In genomic region chr13:94028234-94029145, GRCh38 we compare ENCODE assay signal across 22 cellular contexts.
DNase-seq lines count a peak whose midpoint lies in the region; ATAC-seq lines count a peak whose summit lies in the region.
"Had no signal": no experiment of that assay in that cellular context is flagged by ENCODE, and none has a peak within 500 bp of the region (broad histone marks: within the 10 kb centered on the region; RNA-seq: fewer than 3 reads in every experiment).

No MANE protein-coding gene starts in this region.

- H3K4me2 ChIP-seq in mesenchymal stem cell (ENCODE audit: low read length, poor library complexity, severe bottlenecking) = no peak overlapping the region

- no peak overlapping the region for H3K23ac ChIP-seq in mesenchymal stem cell (ENCODE audit: low read length in 2 of 2)

- H3K4me3 ChIP-seq in mesenchymal stem cell (ENCODE audit: insufficient read depth in 1 of 2, low read depth in 1 of 2, low read length in 2 of 2) = no peak overlapping the region
- H3K4me3 ChIP-seq: lung, skin epidermis had no signal

- WGBS in mesenchymal stem cell = 57% methylated on average over 2 of the region's 4 CpGs

- H4K8ac ChIP-seq in mesenchymal stem cell (ENCODE audit: low read length) = no peak overlapping the region

- peak overlapping the region; percentile 8 to 29 for H3K18ac ChIP-seq in mesenchymal stem cell (ENCODE audit: low read depth in 1 of 2, low read length in 2 of 2)

- no peak overlapping the region for H2BK5ac ChIP-seq in mesenchymal stem cell (ENCODE audit: low read depth, low read length, poor library complexity, severe bottlenecking)

- H2BK12ac ChIP-seq in mesenchymal stem cell (ENCODE audit: low read length in 2 of 2) = peak overlapping the region in 1 of 2 experiments; percentile 6

- peak overlapping the region; percentile 31 for H3K27ac ChIP-seq in caudate nucleus (ENCODE audit: low read depth, low read length)
- H3K27ac ChIP-seq in mesenchymal stem cell (ENCODE audit: low read length, poor library complexity, severe bottlenecking) = no peak overlapping the region
- H3K27ac ChIP-seq: skin epidermis had no signal

- no peak for ATAC-seq in GM18511 (IDR thresholded peaks at IDR 0.05; ENCODE audit: unreplicated experiment)
- no peak for ATAC-seq in GM18517 (IDR thresholded peaks at IDR 0.05; ENCODE audit: unreplicated experiment)
- ATAC-seq: activated naive CD8-positive, alpha-beta T cell treated with anti-CD3 and anti-CD28 coated beads, Interleukin-2, amount 50 U/mL, for 24 hours had no signal

- no peaks in the 10 kb centered on the region for H3K27me3 ChIP-seq in mesenchymal stem cell (ENCODE audit: control insufficient read depth in 1 of 2, insufficient read depth in 1 of 2, low read length in 2 of 2)

- no peak overlapping the region for H2BK120ac ChIP-seq in mesenchymal stem cell (ENCODE audit: low read depth, low read length)

- no peaks in the 10 kb centered on the region for H3K79me1 ChIP-seq in mesenchymal stem cell (replicated peaks; ENCODE audit: low read length, poor library complexity, severe bottlenecking)

- peak; percentile 24 for DNase-seq in NCI-H2227 (lab: John Stamatoyannopoulos, UW; ENCODE audit: unreplicated experiment)
- peak in 5 of 61 donors; percentile 3 to 31 (median 15) for DNase-seq in caudate nucleus (lab: John Stamatoyannopoulos, UW)
- peak; percentile 45 for DNase-seq in mesenchymal stem cell
- no peak for DNase-seq in NCI-H2029 treated with DMSO at 0.1 percent for 48 hours (lab: John Stamatoyannopoulos, UW)
- no peak for DNase-seq in NCI-H2171 treated with DMSO at 0.1 percent for 48 hours (lab: John Stamatoyannopoulos, UW)
- DNase-seq: activated CD4-positive, alpha-beta T cell treated with anti-CD3 and anti-CD28 coated beads, Interleukin-2, amount 10 ng/mL, durations not matched to agents 24 days and 14 days; activated CD8-positive, alpha-beta memory T cell treated with anti-CD3 and anti-CD28 coated beads, Interleukin-2, amount 50 U/mL, for 4 hours; activated naive CD8-positive, alpha-beta T cell treated with anti-CD3 and anti-CD28 coated beads, Interleukin-2, amount 50 U/mL, for 24 hours; dermis blood vessel endothelial cell; DMS79; foreskin fibroblast; kidney; naive B cell; NCI-H1092 treated with DMSO at 0.1 percent for 48 hours; SHP77 treated with DMSO at 0.1 percent for 48 hours; stimulated activated CD4-positive, alpha-beta T cell treated with anti-CD3 and anti-CD28 coated beads, Interleukin-4, amount 100 ng/mL, for 1 hour; T-helper 1 cell; trophoblast cell had no signal

- H4K91ac ChIP-seq in mesenchymal stem cell (ENCODE audit: low read length) = no peak overlapping the region

- H2BK15ac ChIP-seq in mesenchymal stem cell (ENCODE audit: low read depth, poor library complexity, severe bottlenecking) = no peak overlapping the region

- no peak overlapping the region for H3K4ac ChIP-seq in mesenchymal stem cell (ENCODE audit: low read depth in 1 of 2, low read length in 2 of 2)

- H2AFZ ChIP-seq in mesenchymal stem cell (ENCODE audit: low read depth, low read length) = no peak overlapping the region

- H3K36me3 ChIP-seq in mesenchymal stem cell (ENCODE audit: control insufficient read depth in 1 of 2, insufficient read depth in 2 of 2, low read depth in 1 of 2, low read length in 2 of 2) = no peaks in the 10 kb centered on the region

- H2AK5ac ChIP-seq in mesenchymal stem cell (ENCODE audit: low read length, severe bottlenecking) = no peak overlapping the region

- peaks cover 2% of the 10 kb centered on the region for H3K4me1 ChIP-seq in mesenchymal stem cell (ENCODE audit: control insufficient read depth, insufficient read depth, low read depth, low read length)

- H3K14ac ChIP-seq in mesenchymal stem cell (ENCODE audit: low read length in 2 of 2) = no peak overlapping the region

- no peak overlapping the region for H3K9ac ChIP-seq in mesenchymal stem cell (ENCODE audit: low read length)

- H3K9me3 ChIP-seq in mesenchymal stem cell (ENCODE audit: control insufficient read depth, low read length) = no peaks in the 10 kb centered on the region

Comparison
In these comparisons a context has a peak if more than half of its experiments do, and no peak if none do; other contexts are left out.
1. DNase-seq: peak in NCI-H2227 (single experiment) and mesenchymal stem cell (single experiment); none in NCI-H2029 treated with DMSO at 0.1 percent for 48 hours (single experiment) and NCI-H2171 treated with DMSO at 0.1 percent for 48 hours (single experiment).